In the genomic region with DNA sequence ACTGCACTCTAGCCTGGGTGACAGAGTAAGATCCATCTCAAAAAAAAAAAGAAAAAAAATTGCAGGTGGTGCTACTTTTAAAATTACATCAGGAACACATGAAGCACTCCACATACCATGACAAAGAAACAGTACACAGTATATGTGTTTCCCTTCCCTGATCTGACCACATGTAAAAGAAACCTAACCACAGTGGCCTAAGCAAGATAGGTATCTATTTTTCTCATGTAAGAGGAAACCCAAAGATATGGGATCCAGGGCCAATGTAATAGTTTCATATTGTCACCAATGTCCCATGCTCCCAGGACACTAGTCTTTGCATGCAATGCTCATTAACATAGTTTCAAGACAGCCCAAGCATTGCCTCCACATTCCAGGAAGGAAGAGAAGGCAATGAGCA, we compare ENCODE assay signal across 13 cellular contexts.
DNase-seq lines count a peak whose midpoint lies in the region; ATAC-seq and TF ChIP-seq lines count a peak whose summit lies in the region.
"Had no signal": no experiment of that assay in that cellular context is flagged by ENCODE, and none has a peak within 500 bp of the region (broad histone marks: within the 10 kb centered on the region; RNA-seq: fewer than 3 reads in every experiment).

No MANE protein-coding gene starts in this region.

- no peaks in the 10 kb centered on the region for H3K79me2 ChIP-seq in PC-3 (ENCODE audit: low read length)

- peaks cover 31% of the 10 kb centered on the region for H3K36me3 Mint-ChIP-seq in activated CD8-positive, alpha-beta T cell treated with anti-CD3 and anti-CD28 coated beads for 36 hours (ENCODE audit: low read depth)

- no peaks in the 10 kb centered on the region for H3K36me3 ChIP-seq in PC-3 (ENCODE audit: low read depth, low read length)
- H3K36me3 ChIP-seq: transverse colon had no signal

- DNase-seq in CD1c-positive myeloid dendritic cell (ENCODE audit: extremely low spot score), result peak; percentile 57
- no peak for DNase-seq in activated CD8-positive, alpha-beta T cell treated with anti-CD3 and anti-CD28 coated beads for 36 hours
- DNase-seq in AG20443 (ENCODE audit: low spot score), result no peak
- no peak for DNase-seq in HCEC 1CT
- no peak for DNase-seq in hepatic stellate cell (ENCODE audit: low spot score)
- DNase-seq in PC-3, result no peak
- DNase-seq: Calu3, hippocampal formation, naive B cell, transverse colon had no signal

- no peaks in the 10 kb centered on the region for H3F3A ChIP-seq in PC-3 (ENCODE audit: low read length, unreplicated experiment)

- intact Hi-C loops in activated CD8-positive, alpha-beta T cell treated with anti-CD3 and anti-CD28 coated beads for 36 hours (cut with micrococcal nuclease), result no loop called here
- intact Hi-C loops in PC-3 (cut with micrococcal nuclease), result no loop called here

- no peaks in the 10 kb centered on the region for H3K27me3 Mint-ChIP-seq in activated CD8-positive, alpha-beta T cell treated with anti-CD3 and anti-CD28 coated beads for 36 hours
- H3K27me3 Mint-ChIP-seq: naive B cell, progenitor cell of endocrine pancreas had no signal

- no peak overlapping the region for H3K27ac ChIP-seq in PC-3 (ENCODE audit: low read length)

- no peak for TF ChIP-seq CTCF in activated CD8-positive, alpha-beta T cell treated with anti-CD3 and anti-CD28 coated beads for 36 hours (IDR thresholded peaks at IDR 0.05)
- no peak for TF ChIP-seq CTCF in PC-3 (conservative IDR thresholded peaks at IDR 0.05; ENCODE audit: low read depth, low read length)

- H3K27ac Mint-ChIP-seq in activated CD8-positive, alpha-beta T cell treated with anti-CD3 and anti-CD28 coated beads for 36 hours, result peak overlapping the region; percentile 14
- H3K27ac Mint-ChIP-seq: progenitor cell of endocrine pancreas had no signal

- H3K9ac ChIP-seq in PC-3 (ENCODE audit: low read length), result no peak overlapping the region

- H3K9me3 Mint-ChIP-seq in activated CD8-positive, alpha-beta T cell treated with anti-CD3 and anti-CD28 coated beads for 36 hours, result no peaks in the 10 kb centered on the region
- H3K9me3 Mint-ChIP-seq: naive B cell had no signal

- ATAC-seq in GM18907 (IDR thresholded peaks at IDR 0.05; ENCODE audit: unreplicated experiment), result peak; percentile 54
- ATAC-seq in HG03095 (IDR thresholded peaks at IDR 0.05; ENCODE audit: unreplicated experiment), result peak; percentile 44
- peak; percentile 42 for ATAC-seq in activated CD8-positive, alpha-beta T cell treated with anti-CD3 and anti-CD28 coated beads for 36 hours
- no peak for ATAC-seq in PC-3

- H3K9me2 ChIP-seq in PC-3 (replicated peaks; ENCODE audit: low read length), result no peaks in the 10 kb centered on the region

- BruUV-seq in PC-3 (replicated peaks; lab: Mats Ljungman, UMichigan), result no TSS peak

- H3K27me3 ChIP-seq in PC-3 (ENCODE audit: low read length), result no peaks in the 10 kb centered on the region
- H3K27me3 ChIP-seq: transverse colon had no signal

- no peak overlapping the region for H3K4me2 ChIP-seq in PC-3 (ENCODE audit: low read length)

- no peaks in the 10 kb centered on the region for H3K4me1 ChIP-seq in PC-3 (ENCODE audit: insufficient read depth, low read length)

- no peaks in the 10 kb centered on the region for H4K20me1 ChIP-seq in PC-3 (ENCODE audit: low read length)

- no peak overlapping the region for H3K4me3 ChIP-seq in PC-3 (ENCODE audit: low read length)
- H3K4me3 ChIP-seq: transverse colon had no signal

- CTCF ChIA-PET in activated CD8-positive, alpha-beta T cell treated with anti-CD3 and anti-CD28 coated beads for 36 hours (lab: Charles Lee), result interaction anchor here (1.1 kb wide), 1 partner anchor 40 kb away, joined by 3 read pairs; no protein-coding TSS in a partner anchor
- CTCF ChIA-PET in PC-3 (lab: Charles Lee), result no interaction called here

- no peak overlapping the region for H3K4me3 Mint-ChIP-seq in activated CD8-positive, alpha-beta T cell treated with anti-CD3 and anti-CD28 coated beads for 36 hours

- no peaks in the 10 kb centered on the region for H3K9me3 ChIP-seq in PC-3 (ENCODE audit: low read length)
- H3K9me3 ChIP-seq: transverse colon had no signal

- peaks cover 21% of the 10 kb centered on the region for H3K4me1 Mint-ChIP-seq in activated CD8-positive, alpha-beta T cell treated with anti-CD3 and anti-CD28 coated beads for 36 hours (ENCODE audit: low read depth)

- no peak overlapping the region for H2AFZ ChIP-seq in PC-3 (ENCODE audit: low read length)

- POLR2A ChIA-PET in activated CD8-positive, alpha-beta T cell treated with anti-CD3 and anti-CD28 coated beads for 36 hours (lab: Charles Lee), result no interaction called here
- POLR2A ChIA-PET in PC-3 (lab: Charles Lee; ENCODE audit: unreplicated experiment), result no interaction called here
